8 cellular contexts compared by ENCODE assay signal in genomic region chr9:38362912-38363588, GRCh38. TPM values are rescaled to one million over a fixed set of nuclear protein-coding genes. Genes with fewer than 3 reads are reported as not detected.
DNase-seq lines count a peak whose midpoint lies in the region; ATAC-seq and TF ChIP-seq lines count a peak whose summit lies in the region.

No MANE protein-coding gene starts in this region.

- peak; percentile 63 for ATAC-seq in HG03575 (IDR thresholded peaks at IDR 0.05; ENCODE audit: extremely low read depth, insufficient number of reproducible peaks, low FRiP score, unreplicated experiment)
- peak; percentile 61 for ATAC-seq in activated naive CD8-positive, alpha-beta T cell treated with anti-CD3 and anti-CD28 coated beads, Interleukin-2, amount 10 ng/mL, durations not matched to agents 7 days and 5 days (ENCODE audit: low read depth)
- ATAC-seq in HG03039 (IDR thresholded peaks at IDR 0.05; ENCODE audit: unreplicated experiment): no peak

- H3K27me3 Mint-ChIP-seq in activated naive CD8-positive, alpha-beta T cell treated with anti-CD3 and anti-CD28 coated beads, Interleukin-2, amount 10 ng/mL, durations not matched to agents 7 days and 5 days: peaks cover 2% of the 10 kb centered on the region

- DNase-seq in AG08396 (ENCODE audit: low spot score) (peak; percentile 77), NCI-H69 (lab: John Stamatoyannopoulos, UW) (peak; percentile 88), cardiac muscle cell (ENCODE audit: low read depth in 1 of 2, low spot score in 1 of 2) (peak; percentile 69 to 86), putamen (ENCODE audit: low spot score) (peak; percentile 27)
- no peak for DNase-seq in activated naive CD8-positive, alpha-beta T cell treated with anti-CD3 and anti-CD28 coated beads, Interleukin-2, amount 10 ng/mL, durations not matched to agents 7 days and 5 days

- H3K4me1 Mint-ChIP-seq in activated naive CD8-positive, alpha-beta T cell treated with anti-CD3 and anti-CD28 coated beads, Interleukin-2, amount 10 ng/mL, durations not matched to agents 7 days and 5 days: peaks cover 4% of the 10 kb centered on the region

- H3K36me3 ChIP-seq in cardiac muscle cell: no peaks in the 10 kb centered on the region

- peaks cover 6% of the 10 kb centered on the region for H3K4me1 ChIP-seq in cardiac muscle cell (ENCODE audit: low read depth)

- H3K4me3 ChIP-seq in GM12875 (ENCODE audit: low read depth, low read length): no peak overlapping the region
- no peak overlapping the region for H3K4me3 ChIP-seq in cardiac muscle cell

- no peaks in the 10 kb centered on the region for H3K9me3 ChIP-seq in cardiac muscle cell (ENCODE audit: low read depth)

- H3K27me3 ChIP-seq in cardiac muscle cell: no peaks in the 10 kb centered on the region

- H3K27ac Mint-ChIP-seq in activated naive CD8-positive, alpha-beta T cell treated with anti-CD3 and anti-CD28 coated beads, Interleukin-2, amount 10 ng/mL, durations not matched to agents 7 days and 5 days: peak overlapping the region; percentile 11

- POLR2A ChIA-PET in activated naive CD8-positive, alpha-beta T cell treated with anti-CD3 and anti-CD28 coated beads, Interleukin-2, amount 10 ng/mL, durations not matched to agents 7 days and 5 days (lab: Charles Lee): no interaction called here

- H3K4me3 Mint-ChIP-seq in activated naive CD8-positive, alpha-beta T cell treated with anti-CD3 and anti-CD28 coated beads, Interleukin-2, amount 10 ng/mL, durations not matched to agents 7 days and 5 days: peak overlapping the region; percentile 59

- no peaks in the 10 kb centered on the region for H3K36me3 Mint-ChIP-seq in activated naive CD8-positive, alpha-beta T cell treated with anti-CD3 and anti-CD28 coated beads, Interleukin-2, amount 10 ng/mL, durations not matched to agents 7 days and 5 days

- no peak overlapping the region for H3K27ac ChIP-seq in cardiac muscle cell

- no peaks in the 10 kb centered on the region for H3K9me3 Mint-ChIP-seq in activated naive CD8-positive, alpha-beta T cell treated with anti-CD3 and anti-CD28 coated beads, Interleukin-2, amount 10 ng/mL, durations not matched to agents 7 days and 5 days

- peak; percentile 29; the same call in 1 of the 2 replicates for TF ChIP-seq CTCF in GM12875 (IDR thresholded peaks at IDR 0.05; ENCODE audit: borderline replicate concordance, insufficient read depth, low read depth, low read length)
- peak; percentile 71 for TF ChIP-seq CTCF in cardiac muscle cell (IDR thresholded peaks at IDR 0.05; ENCODE audit: low read depth, low read length)

RNA-seq across cellular contexts. Expression of gene ALDH1B1, which starts 29.5 kb away (rescaled TPM):
- total RNA-seq in activated naive CD8-positive, alpha-beta T cell treated with anti-CD3 and anti-CD28 coated beads, Interleukin-2, amount 10 ng/mL, durations not matched to agents 7 days and 5 days: 10 to 100 TPM in 1 of 2 experiments, 1 to 10 TPM in 1; 8.9 to 10.1 TPM
- 24.7 and 31.7 TPM in 2 replicates for total RNA-seq in cardiac muscle cell
- 34.7 and 51.6 TPM in 2 replicates for polyA plus RNA-seq in cardiac muscle cell
